Comparison of ENCODE assay signal across 11 cellular contexts in the genomic region with DNA sequence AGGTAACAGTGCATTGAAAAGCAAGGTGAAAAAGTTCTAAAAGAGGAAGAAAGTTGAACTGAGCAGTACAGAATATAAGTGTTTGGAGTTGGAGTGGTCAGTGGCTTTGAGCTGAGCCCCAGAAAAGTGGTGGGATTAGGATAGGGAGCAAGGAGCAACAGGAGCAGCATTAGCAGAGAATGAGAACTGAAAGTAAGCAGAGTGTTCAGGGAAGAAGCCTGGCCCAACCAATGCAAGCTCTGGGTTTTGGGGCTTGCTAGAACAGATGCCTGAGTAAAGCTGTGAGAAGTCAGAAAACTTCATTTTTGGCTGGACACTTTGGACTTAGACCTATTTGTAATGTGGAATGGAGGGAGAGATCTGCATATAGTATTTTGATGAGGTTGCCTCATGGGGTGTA. TPM values are rescaled to one million over a fixed set of nuclear protein-coding genes. Genes with fewer than 3 reads are reported as not detected.
DNase-seq lines count a peak whose midpoint lies in the region; ATAC-seq and TF ChIP-seq lines count a peak whose summit lies in the region.
"Had no signal": no experiment of that assay in that cellular context is flagged by ENCODE, and none has a peak within 500 bp of the region (broad histone marks: within the 10 kb centered on the region; RNA-seq: fewer than 3 reads in every experiment).

No MANE protein-coding gene starts in this region.

- CTCF ChIA-PET in CD8-positive, alpha-beta T cell (lab: Charles Lee) = no interaction called here

- no peak for TF ChIP-seq CTCF in CD8-positive, alpha-beta T cell (IDR thresholded peaks at IDR 0.05)

- H3K4me1 Mint-ChIP-seq in CD8-positive, alpha-beta T cell (ENCODE audit: low read depth) = peaks cover 86% of the 10 kb centered on the region
- peaks cover 70% of the 10 kb centered on the region for H3K4me1 Mint-ChIP-seq in central memory CD8-positive, alpha-beta T cell

- no peak overlapping the region for H3K4me3 ChIP-seq in CD8-positive, alpha-beta T cell (ENCODE audit: low read depth, low read length)

- ATAC-seq in CD8-positive, alpha-beta T cell = no peak
- ATAC-seq in GM19395 (IDR thresholded peaks at IDR 0.05; ENCODE audit: unreplicated experiment) (peak; percentile 34), HG03108 (IDR thresholded peaks at IDR 0.05; ENCODE audit: unreplicated experiment) (peak; percentile 30), GM18870 (IDR thresholded peaks at IDR 0.05; ENCODE audit: unreplicated experiment) (no peak), esophagus mucosa (no peak)
- ATAC-seq in central memory CD8-positive, alpha-beta T cell (replicated peaks; ENCODE audit: extremely low read depth, poor library complexity, severe bottlenecking) = no peak

- peaks cover 8% of the 10 kb centered on the region for H3K36me3 ChIP-seq in CD8-positive, alpha-beta T cell (ENCODE audit: insufficient read depth, low read length)

- no peaks in the 10 kb centered on the region for H3K27me3 ChIP-seq in CD8-positive, alpha-beta T cell (ENCODE audit: insufficient read depth, low read length)

- peaks cover 52% of the 10 kb centered on the region for H3K36me3 Mint-ChIP-seq in CD8-positive, alpha-beta T cell
- peaks cover 6% of the 10 kb centered on the region for H3K36me3 Mint-ChIP-seq in central memory CD8-positive, alpha-beta T cell (ENCODE audit: insufficient read depth)

- intact Hi-C loops in CD8-positive, alpha-beta T cell (cut with DNase I, micrococcal nuclease) = no loop called here

- POLR2A ChIA-PET in CD8-positive, alpha-beta T cell (lab: Charles Lee) = no interaction called here

- no peak overlapping the region for H3K27ac ChIP-seq in CD8-positive, alpha-beta T cell (ENCODE audit: low read depth, low read length)

- H3K27ac Mint-ChIP-seq in CD8-positive, alpha-beta T cell = peak overlapping the region; percentile 4
- peak overlapping the region; percentile 2 for H3K27ac Mint-ChIP-seq in central memory CD8-positive, alpha-beta T cell (ENCODE audit: low read depth)

- peaks cover 31% of the 10 kb centered on the region for H3K4me1 ChIP-seq in CD8-positive, alpha-beta T cell (ENCODE audit: insufficient read depth, low read length)

- H3K9me3 ChIP-seq in CD8-positive, alpha-beta T cell (ENCODE audit: low read length) = no peaks in the 10 kb centered on the region

- no peak overlapping the region for H3K4me3 Mint-ChIP-seq in CD8-positive, alpha-beta T cell
- H3K4me3 Mint-ChIP-seq in central memory CD8-positive, alpha-beta T cell = no peak overlapping the region

- DNase-seq in CD8-positive, alpha-beta T cell = no peak
- no peak for DNase-seq in central memory CD8-positive, alpha-beta T cell (ENCODE audit: low spot score in 2 of 2)
- DNase-seq in HuH-7.5 (ENCODE audit: low spot score) = no peak
- DNase-seq in NCI-H2029 treated with DMSO at 0.1 percent for 48 hours (lab: John Stamatoyannopoulos, UW) = no peak
- DNase-seq: activated effector memory CD4-positive, alpha-beta T cell treated with anti-CD3 and anti-CD28 coated beads, Interleukin-2, amount 50 U/mL, for 16 hours; stimulated activated CD8-positive, alpha-beta memory T cell treated with anti-CD3 and anti-CD28 coated beads, Interleukin-4, amount 100 ng/mL, for 48 hours; T1000 had no signal

- H3K27me3 Mint-ChIP-seq in CD8-positive, alpha-beta T cell (ENCODE audit: low read depth) = no peaks in the 10 kb centered on the region
- H3K27me3 Mint-ChIP-seq in central memory CD8-positive, alpha-beta T cell = no peaks in the 10 kb centered on the region

- H3K9me3 Mint-ChIP-seq in CD8-positive, alpha-beta T cell = peaks cover 5% of the 10 kb centered on the region
- H3K9me3 Mint-ChIP-seq in central memory CD8-positive, alpha-beta T cell = no peaks in the 10 kb centered on the region

RNA-seq across cellular contexts. Expression of gene JADE1, which starts 17.8 kb away (rescaled TPM):
- 10 to 100 TPM; 77.5 to 82.2 TPM for total RNA-seq in CD8-positive, alpha-beta T cell
- 9.8 TPM for total RNA-seq in esophagus mucosa

Comparison
In these comparisons a context has a peak if more than half of its experiments do, and no peak if none do; other contexts are left out.
1. ATAC-seq: peak in GM19395 (single experiment) and HG03108 (single experiment); none in CD8-positive, alpha-beta T cell (single experiment), central memory CD8-positive, alpha-beta T cell (single experiment), GM18870 (single experiment) and esophagus mucosa (single experiment).